ENCODE assay signal across 9 cellular contexts in genomic region chr11:64306563-64306875, GRCh38. TPM values are rescaled to one million over a fixed set of nuclear protein-coding genes. Genes with fewer than 3 reads are reported as not detected.
DNase-seq lines count a peak whose midpoint lies in the region; ATAC-seq and TF ChIP-seq lines count a peak whose summit lies in the region.
"Had no signal": no experiment of that assay in that cellular context is flagged by ENCODE, and none has a peak within 500 bp of the region (broad histone marks: within the 10 kb centered on the region; RNA-seq: fewer than 3 reads in every experiment).

No MANE protein-coding gene starts in this region.

- intact Hi-C loops in heart left ventricle (cut with DNase I) (loop anchor here in 2 of 10 donors (10.0 kb wide), 2 partner anchors 52 to 332 kb away; partner anchors contain the start of genes COX8A (in 1 of the 2) and PLCB3 (in 1 of the 2)), left cardiac atrium (cut with DNase I) (loop anchor here in 1 of 2 donors (10.0 kb wide), 1 partner anchor 102 kb away; the partner anchor contains the start of gene FERMT3), vagina (cut with DNase I) (loop anchor here (5.0 kb wide), 1 partner anchor 69 kb away; no protein-coding TSS in a partner anchor)

- ATAC-seq in heart left ventricle (no peak), left cardiac atrium (no peak)

- TF ChIP-seq CTCF in heart left ventricle (IDR thresholded peaks at IDR 0.05) (no peak), mesothelial cell of epicardium (IDR thresholded peaks at IDR 0.05; ENCODE audit: unreplicated experiment) (no peak), vagina (IDR thresholded peaks at IDR 0.05) (no peak)

- peaks cover 0 to 4% (median 0%) of the 10 kb centered on the region in 9 donors for H3K27me3 ChIP-seq in heart left ventricle
- H3K27me3 ChIP-seq in vagina: no peaks in the 10 kb centered on the region

- H3K9me3 ChIP-seq in heart left ventricle (no peaks in the 10 kb centered on the region), vagina (no peaks in the 10 kb centered on the region)

- DNase-seq in heart left ventricle (no peak), left cardiac atrium (no peak), caudate nucleus (lab: John Stamatoyannopoulos, UW) (no peak), mesothelial cell of epicardium (ENCODE audit: low spot score in 2 of 2, unreplicated experiment in 2 of 2) (no peak), vagina (ENCODE audit: extremely low spot score in 2 of 2) (peak in 1 of 2 donors; percentile 89), ecto neural progenitor cell (ENCODE audit: low spot score) (no peak), NCI-H2107 treated with DMSO at 0.1 percent for 48 hours (lab: John Stamatoyannopoulos, UW; ENCODE audit: unreplicated experiment) (no peak)
- DNase-seq in activated CD4-positive, CD25-positive, alpha-beta regulatory T cell treated with anti-CD3 and anti-CD28 coated beads, Interleukin-2, amount 50 U/mL, for 72 hours: no peak

- peak overlapping the region; percentile 62 to 93 (median 80) for H3K4me3 ChIP-seq in heart left ventricle
- H3K4me3 ChIP-seq in vagina: peak overlapping the region; percentile 83 to 93

- peak overlapping the region; percentile 86 for H3K4me3 Mint-ChIP-seq in mesothelial cell of epicardium

- 25 to 30% (median 27%) methylated on average over 7 to 9 of the region's 9 CpGs for WGBS in heart left ventricle, 4 donors

- H3K27ac ChIP-seq in heart left ventricle: peak overlapping the region; percentile 8 to 98 (median 96)
- peak overlapping the region; percentile 82 for H3K27ac ChIP-seq in caudate nucleus (ENCODE audit: low read depth, low read length)
- H3K27ac ChIP-seq in vagina: peak overlapping the region; percentile 88

- H3K4me1 ChIP-seq in heart left ventricle (peaks cover 0 to 31% (median 21%) of the 10 kb centered on the region in 12 donors), vagina (peaks cover 31% of the 10 kb centered on the region)

- TF ChIP-seq POLR2A in heart left ventricle (IDR thresholded peaks at IDR 0.05) (no peak), vagina (IDR thresholded peaks at IDR 0.05) (no peak)

- peaks cover 5% of the 10 kb centered on the region for H3K36me3 Mint-ChIP-seq in mesothelial cell of epicardium

- H3K27ac Mint-ChIP-seq in mesothelial cell of epicardium: peak overlapping the region; percentile 89

- H3K4me1 Mint-ChIP-seq in mesothelial cell of epicardium: peaks cover 15% of the 10 kb centered on the region

- H3K9me3 Mint-ChIP-seq in mesothelial cell of epicardium: no peaks in the 10 kb centered on the region

- H3K36me3 ChIP-seq in heart left ventricle (peaks cover 0 to 20% (median 7%) of the 10 kb centered on the region in 9 donors), vagina (no peaks in the 10 kb centered on the region)

- H3K27me3 Mint-ChIP-seq in mesothelial cell of epicardium (ENCODE audit: low read depth): peaks cover 12% of the 10 kb centered on the region

RNA-seq across cellular contexts. Expression of gene ESRRA, which starts 1.2 kb away (rescaled TPM):
- total RNA-seq in heart left ventricle (100 to 1,000 TPM in 8 of 9 donors, 10 to 100 TPM in 1; 94.0 to 291 (median 145) TPM), left cardiac atrium (100 to 1,000 TPM; 147 to 150 TPM), mesothelial cell of epicardium (23.2 to 26.6 TPM (median 26.4 TPM) in 3 replicates), vagina (44.4 TPM)
- polyA plus RNA-seq in heart left ventricle: 100 to 1,000 TPM; 217 to 260 TPM

RNA-seq across cellular contexts. Expression of gene CATSPERZ, which starts 6.4 kb away (rescaled TPM):
- total RNA-seq in heart left ventricle (not detected), left cardiac atrium (under 1 TPM in 1 of 2 donors, not detected in 1; 0.32 TPM), mesothelial cell of epicardium (0.47 TPM in 1 of 3 replicates, not detected in the others), vagina (not detected)
- polyA plus RNA-seq in heart left ventricle: not detected

RNA-seq across cellular contexts. Expression of gene TRMT112, which starts 10.8 kb away (rescaled TPM):
- total RNA-seq in heart left ventricle (100 to 1,000 TPM in 4 of 9 donors, 10 to 100 TPM in 5; 80.0 to 169 (median 95.6) TPM), left cardiac atrium (100 to 1,000 TPM in 1 of 2 donors, 10 to 100 TPM in 1; 94.1 to 101 TPM), mesothelial cell of epicardium (178 to 201 TPM (median 184 TPM) in 3 replicates), vagina (195 TPM)
- 100 to 1,000 TPM; 172 to 186 TPM for polyA plus RNA-seq in heart left ventricle

RNA-seq across cellular contexts. Expression of gene PRDX5, which starts 11.4 kb away (rescaled TPM):
- total RNA-seq in heart left ventricle: 100 to 1,000 TPM; 220 to 561 (median 290) TPM
- 100 to 1,000 TPM; 385 to 882 TPM for polyA plus RNA-seq in heart left ventricle
- total RNA-seq in left cardiac atrium: 100 to 1,000 TPM; 264 to 298 TPM
- total RNA-seq in mesothelial cell of epicardium: 134 to 139 TPM (median 139 TPM) in 3 replicates
- 229 TPM for total RNA-seq in vagina

RNA-seq across cellular contexts. Expression of gene KCNK4, which starts 15.4 kb away (rescaled TPM):
- total RNA-seq in heart left ventricle (not detected), left cardiac atrium (under 1 TPM in 1 of 2 donors, not detected in 1; 0.13 TPM), mesothelial cell of epicardium (0.22 to 0.58 TPM (median 0.27 TPM) in 3 replicates), vagina (0.98 TPM)
- polyA plus RNA-seq in heart left ventricle: not detected
- total RNA-seq: LHCN-M2 had no signal
